ENCODE assay signal across 9 cellular contexts in genomic region chr6:137661601-137662000, GRCh38.
DNase-seq lines count a peak whose midpoint lies in the region; ATAC-seq, FAIRE-seq and TF ChIP-seq lines count a peak whose summit lies in the region.
"Had no signal": no experiment of that assay in that cellular context is flagged by ENCODE, and none has a peak within 500 bp of the region (broad histone marks: within the 10 kb centered on the region; RNA-seq: fewer than 3 reads in every experiment).

No MANE protein-coding gene starts in this region.

- H3K27ac ChIP-seq in RWPE1 (no peak overlapping the region), GM12878 (ENCODE audit: control insufficient read depth, insufficient read depth) (no peak overlapping the region), sigmoid colon (no peak overlapping the region)

- TF ChIP-seq EP300 in GM12878 (IDR thresholded peaks at IDR 0.05; ENCODE audit: borderline replicate concordance in 1 of 2, control insufficient read depth in 1 of 2, low read depth in 2 of 2, low read length in 2 of 2) (no peak), sigmoid colon (IDR thresholded peaks at IDR 0.05) (no peak)

- H3K4me3 ChIP-seq in GM12878 (no peak overlapping the region), sigmoid colon (no peak overlapping the region)

- peak; percentile 66 for TF ChIP-seq RAD21 in GM12878 (IDR thresholded peaks at IDR 0.05; ENCODE audit: insufficient read depth, low read depth, low read length)

- no peaks in the 10 kb centered on the region for H3K79me2 ChIP-seq in GM12878 (ENCODE audit: control insufficient read depth, insufficient read depth, low read length)

- peak; percentile 4 for DNase-seq in NCI-H2196 (lab: John Stamatoyannopoulos, UW; ENCODE audit: unreplicated experiment)
- DNase-seq in NCI-H2196 treated with DMSO at 0.1 percent for 48 hours (lab: John Stamatoyannopoulos, UW; ENCODE audit: unreplicated experiment), result no peak
- peak; percentile 48 for DNase-seq in RWPE1 (ENCODE audit: low spot score)
- no peak for DNase-seq in GM12878 (ENCODE audit: low read depth, low spot score)
- DNase-seq in myocyte (ENCODE audit: low read depth), result peak; percentile 28
- no peak for DNase-seq in NK-92 (lab: John Stamatoyannopoulos, UW; ENCODE audit: unreplicated experiment)
- DNase-seq in sigmoid colon, result no peak

- peaks cover 5% of the 10 kb centered on the region; the same call in 1 of the 2 replicates for H3K4me1 ChIP-seq in GM12878 (ENCODE audit: control insufficient read depth, insufficient read depth, low read length)
- no peaks in the 10 kb centered on the region for H3K4me1 ChIP-seq in sigmoid colon

- WGBS in GM12878 (ENCODE audit: insufficient coverage, insufficient replicate concordance, low lambda C conversion rate, missing lambda C conversion rate), result 18% methylated on average over 5 of the region's 5 CpGs
- WGBS in sigmoid colon, 2 donors, result 85 to 90% methylated on average over 5 of the region's 5 CpGs

- SMC1A ChIA-PET in GM12878 (lab: Charles Lee; ENCODE audit: uncharacterized antibody, unreplicated experiment), result interaction anchor here (0.7 to 15.0 kb wide), 25 partner anchors 10 to 567 kb away, joined by 3 to 236 read pairs (median 3); partner anchors contain the start of gene TNFAIP3

- H3K36me3 ChIP-seq in GM12878 (ENCODE audit: control insufficient read depth in 2 of 2, insufficient read depth in 2 of 2, low read length in 1 of 2), result no peaks in the 10 kb centered on the region
- no peaks in the 10 kb centered on the region for H3K36me3 ChIP-seq in sigmoid colon

- no peak for FAIRE-seq in GM12878 (lab: Jason Lieb, UNC)

- TF ChIP-seq CTCF in RWPE1 (conservative IDR thresholded peaks at IDR 0.05; ENCODE audit: low read depth) (peak; percentile 29; the same call in 1 of the 2 replicates), GM12878 (IDR thresholded peaks at IDR 0.05 in 2 of 3, conservative IDR thresholded peaks at IDR 0.05 in 1 of 3; ENCODE audit: control insufficient read depth in 2 of 3, extremely low read depth in 1 of 3, insufficient read depth in 1 of 3, low read depth in 3 of 3, low read length in 3 of 3) (peak; percentile 51 to 75 (median 68)), sigmoid colon (IDR thresholded peaks at IDR 0.05) (peak in 2 of 4 experiments; percentile 21 to 39)

- POLR2A ChIA-PET in RWPE1 (lab: Yijun Ruan, JAX; ENCODE audit: low non-redundant PET), result no interaction called here
- POLR2A ChIA-PET in GM12878 (lab: Charles Lee), result interaction anchor here (1.2 to 3.9 kb wide), 6 partner anchors 9 to 574 kb away, joined by 3 to 24 read pairs (median 4); no protein-coding TSS in a partner anchor

- intact Hi-C loops in GM12878 (cut with micrococcal nuclease; ENCODE audit: unreplicated experiment) (loop anchor here (2.0 to 5.0 kb wide), 3 partner anchors 45 to 316 kb away; partner anchors contain the start of gene TNFAIP3), sigmoid colon (cut with DNase I) (no loop called here)

- no peak overlapping the region for H3K9ac ChIP-seq in GM12878 (ENCODE audit: control insufficient read depth, insufficient read depth, low read length)

- no peak for TF ChIP-seq POLR2A in GM12878 (IDR thresholded peaks at IDR 0.05; ENCODE audit: low read depth, low read length)
- no peak for TF ChIP-seq POLR2A in sigmoid colon (IDR thresholded peaks at IDR 0.05)

- in situ Hi-C loops in GM12878 (cut with MboI), result no loop called here

- H3K27me3 ChIP-seq in GM12878 (replicated peaks in 1 of 2; ENCODE audit: control insufficient read depth in 2 of 2, insufficient read depth in 2 of 2, low read length in 1 of 2) (no peaks in the 10 kb centered on the region), sigmoid colon (no peaks in the 10 kb centered on the region)

- BruUV-seq in GM12878 (replicated peaks; lab: Mats Ljungman, UMichigan), result no TSS peak

- no peaks in the 10 kb centered on the region for H4K20me1 ChIP-seq in GM12878 (ENCODE audit: control insufficient read depth, insufficient read depth)

- RAD21 ChIA-PET in GM12878 (lab: Charles Lee; ENCODE audit: unreplicated experiment), result interaction anchor here (0.8 to 7.3 kb wide), 13 partner anchors 8 to 343 kb away, joined by 3 to 68 read pairs (median 5); no protein-coding TSS in a partner anchor

- CTCF ChIA-PET in RWPE1 (lab: Yijun Ruan, JAX) (interaction anchor here (0.6 to 1.5 kb wide), 7 partner anchors 11 to 844 kb away, joined by 3 to 5 read pairs (median 3); no protein-coding TSS in a partner anchor), GM12878 (lab: Yijun Ruan, JAX) (interaction anchor here (0.6 to 8.0 kb wide), 28 partner anchors 9 to 346 kb away, joined by 3 to 97 read pairs (median 4); no protein-coding TSS in a partner anchor)

- H3K4me2 ChIP-seq in GM12878 (ENCODE audit: control insufficient read depth, insufficient read depth), result peak overlapping the region; percentile 22; the same call in 1 of the 2 replicates

- H3K9me3 ChIP-seq in GM12878 (replicated peaks; ENCODE audit: control insufficient read depth, insufficient read depth, low read length) (no peaks in the 10 kb centered on the region), sigmoid colon (no peaks in the 10 kb centered on the region)

- H2AFZ ChIP-seq in GM12878 (ENCODE audit: control insufficient read depth, low read depth, low read length), result peak overlapping the region; percentile 54

- ATAC-seq in GM12878 (peak; percentile 69), HG03097 (IDR thresholded peaks at IDR 0.05; ENCODE audit: low FRiP score, unreplicated experiment) (no peak)
- ATAC-seq: activated naive CD4-positive, alpha-beta T cell treated with anti-CD3 and anti-CD28 coated beads, Interleukin-2, amount 50 U/mL, for 72 hours had no signal

TF ChIP-seq in GM12878, 131 proteins besides CTCF, POLR2A, EP300 and RAD21:
- TF ChIP-seq HDGF (IDR thresholded peaks at IDR 0.05) (0 out of 2 replicates have a peak, but pooled peaks have one; percentile 9), SMARCA5 (IDR thresholded peaks at IDR 0.05) (peak; percentile 66; the same call in 1 of the 2 replicates), SPI1 (IDR thresholded peaks at IDR 0.05; ENCODE audit: borderline replicate concordance, insufficient read depth, low read depth, low read length) (no peak), SMC3 (IDR thresholded peaks at IDR 0.05; ENCODE audit: borderline replicate concordance, low read length) (peak; percentile 51; the same call in 1 of the 2 replicates), YY1 (IDR thresholded peaks at IDR 0.05; ENCODE audit: low read depth, low read length) (peak; percentile 30; the same call in 1 of the 2 replicates), NR2C2 (IDR thresholded peaks at IDR 0.05; ENCODE audit: borderline replicate concordance, control insufficient read depth, insufficient read length, low read depth) (no peak), HSF1 (IDR thresholded peaks at IDR 0.05; ENCODE audit: low read depth, low read length) (no peak), RUNX3 (IDR thresholded peaks at IDR 0.05; ENCODE audit: low read length) (peak; percentile 7; the same call in 1 of the 2 replicates), NFIC (IDR thresholded peaks at IDR 0.05; ENCODE audit: low read depth, low read length) (no peak)
- TF ChIP-seq, protein P1, sequence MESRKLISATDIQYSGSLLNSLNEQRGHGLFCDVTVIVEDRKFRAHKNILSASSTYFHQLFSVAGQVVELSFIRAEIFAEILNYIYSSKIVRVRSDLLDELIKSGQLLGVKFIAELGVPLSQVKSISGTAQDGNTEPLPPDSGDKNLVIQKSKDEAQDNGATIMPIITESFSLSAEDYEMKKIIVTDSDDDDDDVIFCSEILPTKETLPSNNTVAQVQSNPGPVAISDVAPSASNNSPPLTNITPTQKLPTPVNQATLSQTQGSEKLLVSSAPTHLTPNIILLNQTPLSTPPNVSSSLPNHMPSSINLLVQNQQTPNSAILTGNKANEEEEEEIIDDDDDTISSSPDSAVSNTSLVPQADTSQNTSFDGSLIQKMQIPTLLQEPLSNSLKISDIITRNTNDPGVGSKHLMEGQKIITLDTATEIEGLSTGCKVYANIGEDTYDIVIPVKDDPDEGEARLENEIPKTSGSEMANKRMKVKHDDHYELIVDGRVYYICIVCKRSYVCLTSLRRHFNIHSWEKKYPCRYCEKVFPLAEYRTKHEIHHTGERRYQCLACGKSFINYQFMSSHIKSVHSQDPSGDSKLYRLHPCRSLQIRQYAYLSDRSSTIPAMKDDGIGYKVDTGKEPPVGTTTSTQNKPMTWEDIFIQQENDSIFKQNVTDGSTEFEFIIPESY (IDR thresholded peaks at IDR 0.05), result no peak

Comparison
In these comparisons a context has a peak if more than half of its experiments do, and no peak if none do; other contexts are left out.
1. DNase-seq: peak in NCI-H2196 (single experiment), RWPE1 (single experiment) and myocyte (single experiment); none in NCI-H2196 treated with DMSO at 0.1 percent for 48 hours (single experiment), GM12878 (single experiment), NK-92 (single experiment) and sigmoid colon (single experiment).